Comparison of ENCODE assay signal across 8 cellular contexts in the genomic region with DNA sequence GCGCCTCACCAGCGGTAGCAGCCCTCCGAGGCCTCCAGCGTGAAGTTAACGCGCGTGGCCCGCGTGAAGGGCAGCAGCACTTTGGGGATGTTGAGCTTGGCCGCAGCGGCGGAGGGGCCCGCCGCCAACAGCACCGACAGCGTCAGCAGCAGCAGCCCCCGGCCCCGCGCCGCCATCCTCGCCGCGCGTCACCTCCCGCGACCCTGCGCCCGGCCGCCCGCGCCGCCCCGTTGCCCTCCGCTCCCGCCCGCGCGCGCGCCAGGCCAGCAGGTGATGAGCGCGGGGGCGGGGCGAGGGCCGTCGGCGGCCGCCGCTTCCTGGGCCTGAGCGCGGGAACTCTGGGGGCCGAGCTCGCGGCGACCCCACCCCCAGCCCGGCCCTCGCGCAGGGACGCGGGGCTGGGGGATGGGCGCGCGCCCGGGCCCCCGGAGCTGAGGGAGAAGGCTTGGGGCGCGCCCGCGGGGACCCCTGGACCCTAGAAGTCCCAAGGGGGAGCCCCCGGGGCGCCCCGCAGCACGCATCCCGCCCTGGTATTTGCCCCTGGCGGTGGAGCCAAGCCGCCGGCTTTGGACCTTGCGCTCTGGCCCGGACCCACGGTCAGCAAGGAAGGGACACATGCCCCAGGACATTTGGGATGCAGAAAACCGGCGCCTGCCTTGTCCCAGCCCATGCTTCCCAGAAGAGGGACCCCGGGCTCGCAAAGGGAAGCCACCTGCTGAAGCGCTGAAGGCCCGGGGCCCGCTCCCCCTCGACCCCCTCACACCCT. TPM values are rescaled to one million over a fixed set of nuclear protein-coding genes. Genes with fewer than 3 reads are reported as not detected.
DNase-seq lines count a peak whose midpoint lies in the region; ATAC-seq and TF ChIP-seq lines count a peak whose summit lies in the region.

Gene NUP210 (minus strand): TSS at position 272 of the 766 bp plus-strand sequence. CDS start 96 bp downstream, at position 176.

- no peaks in the 10 kb centered on the region for H3K4me1 ChIP-seq in mesodermal cell (ENCODE audit: control insufficient read depth, insufficient read depth, low read length, poor library complexity, severe bottlenecking)

- no peaks in the 10 kb centered on the region for H3K27me3 Mint-ChIP-seq in stimulated activated naive B cell treated with anti-CD40 and anti-IgM and Interleukin-4, amounts not matched to agents 10 μg/mL and 1 μg/mL and 100 μg/mL, for 72 hours

- POLR2A ChIA-PET in GM10248 (lab: Yijun Ruan, JAX), result no interaction called here

- 2 to 4% methylated on average over 54 to 68 of the region's 88 CpGs for WGBS in mesodermal cell (ENCODE audit: insufficient coverage in 2 of 2), 2 experiments

- no peaks in the 10 kb centered on the region for H3K9me3 Mint-ChIP-seq in stimulated activated naive B cell treated with anti-CD40 and anti-IgM and Interleukin-4, amounts not matched to agents 10 μg/mL and 1 μg/mL and 100 μg/mL, for 72 hours

- CTCF ChIA-PET in GM10248 (lab: Yijun Ruan, JAX), result interaction anchor here (0.7 to 6.1 kb wide), 5 partner anchors 32 to 229 kb away, joined by 3 to 35 read pairs (median 3); partner anchors contain the start of gene HDAC11

- H3K36me3 ChIP-seq in mesodermal cell (ENCODE audit: control insufficient read depth, insufficient read depth, low read length), result no peaks in the 10 kb centered on the region

- peaks cover 27 to 40% of the 10 kb centered on the region in 2 donors for H3K4me1 Mint-ChIP-seq in stimulated activated naive B cell treated with anti-CD40 and anti-IgM and Interleukin-4, amounts not matched to agents 10 μg/mL and 1 μg/mL and 100 μg/mL, for 72 hours

- peaks cover 3 to 15% of the 10 kb centered on the region in 2 donors for H3K36me3 Mint-ChIP-seq in stimulated activated naive B cell treated with anti-CD40 and anti-IgM and Interleukin-4, amounts not matched to agents 10 μg/mL and 1 μg/mL and 100 μg/mL, for 72 hours

- peak within 1 kb of the TSS; percentile 35 for H3K4me3 ChIP-seq in mesodermal cell (ENCODE audit: extremely low read depth, insufficient read depth, low read length, poor library complexity, severe bottlenecking)

- no peak for TF ChIP-seq CTCF in GM10248 (IDR thresholded peaks at IDR 0.05; ENCODE audit: control extremely low read depth, extremely low read depth, low read depth, missing control alignments)

- peak within 1 kb of the TSS; percentile 99 for H3K27ac Mint-ChIP-seq in stimulated activated naive B cell treated with anti-CD40 and anti-IgM and Interleukin-4, amounts not matched to agents 10 μg/mL and 1 μg/mL and 100 μg/mL, for 72 hours

- DNase-seq in GM10248 (ENCODE audit: extremely low spot score) (peak; percentile 89), KG1 (lab: John Stamatoyannopoulos, UW) (peak; percentile 36), caudate nucleus (lab: John Stamatoyannopoulos, UW) (peak in 11 of 61 donors; percentile 18 to 68 (median 43)), OCI-M2 (lab: John Stamatoyannopoulos, UW; ENCODE audit: unreplicated experiment) (no peak)
- peak; percentile 58 for DNase-seq in stimulated activated naive B cell treated with anti-CD40 and anti-IgM and Interleukin-4, amounts not matched to agents 10 μg/mL and 1 μg/mL and 100 μg/mL, for 72 hours

- H3K27ac ChIP-seq in caudate nucleus (ENCODE audit: low read depth, low read length) (peak within 1 kb of the TSS; percentile 67), mesodermal cell (ENCODE audit: low read depth, low read length, severe bottlenecking) (no peak within 1 kb of the TSS)

- peak; percentile 50 for ATAC-seq in GM21576 (IDR thresholded peaks at IDR 0.05; ENCODE audit: unreplicated experiment)
- ATAC-seq in stimulated activated naive B cell treated with anti-CD40 and anti-IgM and Interleukin-4, amounts not matched to agents 10 μg/mL and 1 μg/mL and 100 μg/mL, for 72 hours (replicated peaks), result peak; percentile 64 to 75

- intact Hi-C loops in T-helper 2 cell treated with Interferon-gamma antibody and Interleukin-4, amounts not matched to agents 100 ng/mL and 5 ng/mL, for 36 hours (cut with micrococcal nuclease), result loop anchor here (2.0 kb wide), 3 partner anchors 61 to 405 kb away; partner anchors contain the start of gene HDAC11

- H3K9me3 ChIP-seq in mesodermal cell (ENCODE audit: control insufficient read depth, low read length), result no peaks in the 10 kb centered on the region

- peak within 1 kb of the TSS; percentile 93 to 97 for H3K4me3 Mint-ChIP-seq in stimulated activated naive B cell treated with anti-CD40 and anti-IgM and Interleukin-4, amounts not matched to agents 10 μg/mL and 1 μg/mL and 100 μg/mL, for 72 hours

RNA-seq across cellular contexts. Expression of gene NUP210, which starts in this region (rescaled TPM):
- total RNA-seq in T-helper 2 cell treated with Interferon-gamma antibody and Interleukin-4, amounts not matched to agents 100 ng/mL and 5 ng/mL, for 36 hours, result 194 and 198 TPM in 2 replicates
- 3.6 TPM for polyA plus RNA-seq in mesodermal cell (2013, experiment 1 of 2)
- 3.1 TPM for polyA plus RNA-seq in mesodermal cell (2013, experiment 2 of 2)
